ENCODE assay signal across 21 cellular contexts in genomic region chr3:96266395-96267187, GRCh38.
A peak's percentile ranks its signal among the peaks of the same experiment; 100 is the strongest.
DNase-seq lines count a peak whose midpoint lies in the region; ATAC-seq and TF ChIP-seq lines count a peak whose summit lies in the region.
"Had no signal": no experiment of that assay in that cellular context is flagged by ENCODE, and none has a peak within 500 bp of the region (broad histone marks: within the 10 kb centered on the region; RNA-seq: fewer than 3 reads in every experiment).

No MANE protein-coding gene starts in this region.

- no peak overlapping the region for H2AFZ ChIP-seq in PC-3 (ENCODE audit: low read length)

- in situ Hi-C loops in ACHN (cut with HindIII; ENCODE audit: low pct_ligation_motif_present, low pct_unique_long_range_greater_than_20kb, low sequenced_read_pairs) (no loop called here), G401 (cut with HindIII; ENCODE audit: low sequenced_read_pairs) (no loop called here)

- no peak for TF ChIP-seq CTCF in PC-3 (conservative IDR thresholded peaks at IDR 0.05; ENCODE audit: low read depth, low read length)
- TF ChIP-seq CTCF in epithelial cell of esophagus (IDR thresholded peaks at IDR 0.05; ENCODE audit: insufficient read depth, low read depth, low read length, missing control alignments), result no peak
- no peak for TF ChIP-seq CTCF in mesothelial cell of epicardium (IDR thresholded peaks at IDR 0.05; ENCODE audit: unreplicated experiment)

- no peaks in the 10 kb centered on the region for H3K9me2 ChIP-seq in PC-3 (replicated peaks; ENCODE audit: low read length)

- H3K9ac ChIP-seq in PC-3 (ENCODE audit: low read length), result no peak overlapping the region

- peaks cover 22% of the 10 kb centered on the region for H3K9me3 Mint-ChIP-seq in mesothelial cell of epicardium
- peaks cover 19% of the 10 kb centered on the region for H3K9me3 Mint-ChIP-seq in natural killer cell treated with Interleukin-12 subunit alpha and Interleukin-12 subunit beta and Interleukin-15 and Interleukin-18, amount 100 ng/mL, for 72 hours

- POLR2A ChIA-PET in PC-3 (lab: Charles Lee; ENCODE audit: unreplicated experiment), result no interaction called here

- no peak overlapping the region for H3K27ac Mint-ChIP-seq in mesothelial cell of epicardium
- no peak overlapping the region for H3K27ac Mint-ChIP-seq in natural killer cell treated with Interleukin-12 subunit alpha and Interleukin-12 subunit beta and Interleukin-15 and Interleukin-18, amount 100 ng/mL, for 72 hours
- H3K27ac Mint-ChIP-seq: brain; CD4-positive, alpha-beta T cell; H9; stimulated activated naive B cell treated with anti-CD40 and anti-IgM and Interleukin-4, amounts not matched to agents 10 μg/mL and 1 μg/mL and 100 μg/mL, for 72 hours had no signal

- CTCF ChIA-PET in PC-3 (lab: Charles Lee), result no interaction called here

- no peak overlapping the region for H3K27ac ChIP-seq in PC-3 (ENCODE audit: low read length)
- H3K27ac ChIP-seq: gastrocnemius medialis, neutrophil, spleen had no signal

- H3K4me2 ChIP-seq in PC-3 (ENCODE audit: low read length), result peak overlapping the region; percentile 30; the same call in 1 of the 2 replicates

- H3K36me3 Mint-ChIP-seq in mesothelial cell of epicardium, result no peaks in the 10 kb centered on the region
- peaks cover 14% of the 10 kb centered on the region for H3K36me3 Mint-ChIP-seq in natural killer cell treated with Interleukin-12 subunit alpha and Interleukin-12 subunit beta and Interleukin-15 and Interleukin-18, amount 100 ng/mL, for 72 hours
- H3K36me3 Mint-ChIP-seq: brain; stimulated activated naive B cell treated with anti-CD40 and anti-IgM and Interleukin-4, amounts not matched to agents 10 μg/mL and 1 μg/mL and 100 μg/mL, for 72 hours had no signal

- H3K36me3 ChIP-seq in PC-3 (ENCODE audit: low read depth, low read length), result no peaks in the 10 kb centered on the region
- H3K36me3 ChIP-seq: gastrocnemius medialis, neutrophil, spleen had no signal

- no peak overlapping the region for H3K4me3 Mint-ChIP-seq in mesothelial cell of epicardium
- no peak overlapping the region for H3K4me3 Mint-ChIP-seq in natural killer cell treated with Interleukin-12 subunit alpha and Interleukin-12 subunit beta and Interleukin-15 and Interleukin-18, amount 100 ng/mL, for 72 hours
- H3K4me3 Mint-ChIP-seq: brain; CD4-positive, alpha-beta T cell; H9; stimulated activated naive B cell treated with anti-CD40 and anti-IgM and Interleukin-4, amounts not matched to agents 10 μg/mL and 1 μg/mL and 100 μg/mL, for 72 hours had no signal

- peak; percentile 95 for ATAC-seq in PC-3
- ATAC-seq in left lobe of liver, result peak; percentile 95
- no peak for ATAC-seq in natural killer cell treated with Interleukin-12 subunit alpha and Interleukin-12 subunit beta and Interleukin-15 and Interleukin-18, amount 100 ng/mL, for 72 hours
- ATAC-seq: stimulated activated naive B cell treated with anti-CD40 and anti-IgM and Interleukin-4, amounts not matched to agents 10 μg/mL and 1 μg/mL and 100 μg/mL, for 72 hours had no signal

- H3F3A ChIP-seq in PC-3 (ENCODE audit: low read length, unreplicated experiment), result no peaks in the 10 kb centered on the region

- no peaks in the 10 kb centered on the region for H3K27me3 ChIP-seq in PC-3 (ENCODE audit: low read length)
- H3K27me3 ChIP-seq: gastrocnemius medialis, neutrophil, spleen had no signal

- peak; percentile 46 for DNase-seq in ACHN
- peak; percentile 68 for DNase-seq in PC-3
- DNase-seq in epithelial cell of esophagus (ENCODE audit: low read depth), result peak; percentile 91
- no peak for DNase-seq in left lobe of liver (ENCODE audit: low spot score)
- DNase-seq in mesothelial cell of epicardium (ENCODE audit: low spot score in 2 of 2, unreplicated experiment in 2 of 2), result no peak
- no peak for DNase-seq in natural killer cell treated with Interleukin-12 subunit alpha and Interleukin-12 subunit beta and Interleukin-15 and Interleukin-18, amount 100 ng/mL, for 72 hours (ENCODE audit: low spot score)
- DNase-seq in G401 (ENCODE audit: low spot score), result no peak
- no peak for DNase-seq in superior temporal gyrus (ENCODE audit: extremely low spot score)
- DNase-seq: activated CD4-positive, CD25-positive, alpha-beta regulatory T cell treated with anti-CD3 and anti-CD28 coated beads, Interleukin-2, amount 50 U/mL, for 72 hours; activated gamma-delta T cell treated with Interleukin-2 at 50 U/mL for 16 hours; CD4-positive, alpha-beta T cell; effector memory CD4-positive, alpha-beta T cell; gastrocnemius medialis; H9; KBM-7; NCI-H1417 treated with DMSO at 0.1 percent for 48 hours; NK-92 treated with Interleukin-12 subunit alpha and Interleukin-12 subunit beta, amount 100 ng/mL, for 24 hours; spleen; stimulated activated naive B cell treated with anti-CD40 and anti-IgM and Interleukin-4, amounts not matched to agents 10 μg/mL and 1 μg/mL and 100 μg/mL, for 72 hours had no signal

- H3K4me3 ChIP-seq in PC-3 (ENCODE audit: low read length) (no peak overlapping the region), epithelial cell of esophagus (ENCODE audit: low read length) (no peak overlapping the region)
- H3K4me3 ChIP-seq: gastrocnemius medialis, spleen had no signal

- H3K4me1 Mint-ChIP-seq in mesothelial cell of epicardium, result no peaks in the 10 kb centered on the region
- no peaks in the 10 kb centered on the region for H3K4me1 Mint-ChIP-seq in natural killer cell treated with Interleukin-12 subunit alpha and Interleukin-12 subunit beta and Interleukin-15 and Interleukin-18, amount 100 ng/mL, for 72 hours (ENCODE audit: low read depth in 2 of 2)
- H3K4me1 Mint-ChIP-seq: brain; H9; stimulated activated naive B cell treated with anti-CD40 and anti-IgM and Interleukin-4, amounts not matched to agents 10 μg/mL and 1 μg/mL and 100 μg/mL, for 72 hours had no signal

- intact Hi-C loops in PC-3 (cut with micrococcal nuclease), result no loop called here

- H3K79me2 ChIP-seq in PC-3 (ENCODE audit: low read length), result no peaks in the 10 kb centered on the region

- H3K9me3 ChIP-seq in PC-3 (ENCODE audit: low read length), result peaks cover 6% of the 10 kb centered on the region; the same call in 1 of the 2 replicates
- H3K9me3 ChIP-seq: gastrocnemius medialis, neutrophil had no signal

- no TSS peak for BruUV-seq in PC-3 (replicated peaks; lab: Mats Ljungman, UMichigan)

- H3K27me3 Mint-ChIP-seq in mesothelial cell of epicardium (ENCODE audit: low read depth), result no peaks in the 10 kb centered on the region
- H3K27me3 Mint-ChIP-seq in natural killer cell treated with Interleukin-12 subunit alpha and Interleukin-12 subunit beta and Interleukin-15 and Interleukin-18, amount 100 ng/mL, for 72 hours, result no peaks in the 10 kb centered on the region
- H3K27me3 Mint-ChIP-seq: brain; CD4-positive, alpha-beta T cell; stimulated activated naive B cell treated with anti-CD40 and anti-IgM and Interleukin-4, amounts not matched to agents 10 μg/mL and 1 μg/mL and 100 μg/mL, for 72 hours had no signal

- no peaks in the 10 kb centered on the region for H4K20me1 ChIP-seq in PC-3 (ENCODE audit: low read length)

- H3K4me1 ChIP-seq in PC-3 (ENCODE audit: insufficient read depth, low read length), result peaks cover 18% of the 10 kb centered on the region; the same call in 1 of the 2 replicates
- H3K4me1 ChIP-seq: gastrocnemius medialis, spleen had no signal

Comparison
In these comparisons a context has a peak if more than half of its experiments do, and no peak if none do; other contexts are left out.
1. DNase-seq: peak in ACHN (single experiment), PC-3 (single experiment) and epithelial cell of esophagus (single experiment); none in left lobe of liver (single experiment), mesothelial cell of epicardium (0 of 2), natural killer cell treated with Interleukin-12 subunit alpha and Interleukin-12 subunit beta and Interleukin-15 and Interleukin-18, amount 100 ng/mL, for 72 hours (single experiment), G401 (single experiment) and superior temporal gyrus (single experiment).
2. ATAC-seq: peak in PC-3 (single experiment) and left lobe of liver (single experiment); none in natural killer cell treated with Interleukin-12 subunit alpha and Interleukin-12 subunit beta and Interleukin-15 and Interleukin-18, amount 100 ng/mL, for 72 hours (0 of 2).